In genomic region chr2:120176526-120176925, GRCh38 we compare ENCODE assay signal across 13 cellular contexts. TPM values are rescaled to one million over a fixed set of nuclear protein-coding genes. Genes with fewer than 3 reads are reported as not detected.
DNase-seq lines count a peak whose midpoint lies in the region; ATAC-seq lines count a peak whose summit lies in the region.
"Had no signal": no experiment of that assay in that cellular context is flagged by ENCODE, and none has a peak within 500 bp of the region (broad histone marks: within the 10 kb centered on the region; RNA-seq: fewer than 3 reads in every experiment).

No MANE protein-coding gene starts in this region.

- no peaks in the 10 kb centered on the region for H3K27me3 Mint-ChIP-seq in IgD-negative memory B cell
- H3K27me3 Mint-ChIP-seq in T-helper 17 cell: peaks cover 10% of the 10 kb centered on the region
- H3K27me3 Mint-ChIP-seq in stimulated activated memory B cell treated with anti-CD40 and anti-IgM and Interleukin-4, amounts not matched to agents 10 μg/mL and 1 μg/mL and 100 μg/mL, for 72 hours: no peaks in the 10 kb centered on the region
- H3K27me3 Mint-ChIP-seq: type B pancreatic cell had no signal

- peak overlapping the region; percentile 91 to 99 (median 93) for H3K27ac Mint-ChIP-seq in IgD-negative memory B cell
- peak overlapping the region; percentile 100 for H3K27ac Mint-ChIP-seq in T-helper 17 cell
- peak overlapping the region; percentile 89 for H3K27ac Mint-ChIP-seq in stimulated activated memory B cell treated with anti-CD40 and anti-IgM and Interleukin-4, amounts not matched to agents 10 μg/mL and 1 μg/mL and 100 μg/mL, for 72 hours
- H3K27ac Mint-ChIP-seq: nephron, type B pancreatic cell had no signal

- no peak for DNase-seq in T-helper 17 cell
- no peak for DNase-seq in NCI-H446 (lab: John Stamatoyannopoulos, UW)
- DNase-seq: COR-L47, dorsolateral prefrontal cortex, PC-9 had no signal

- ATAC-seq in T-helper 17 cell: no peak
- no peak for ATAC-seq in stimulated activated memory B cell treated with anti-CD40 and anti-IgM and Interleukin-4, amounts not matched to agents 10 μg/mL and 1 μg/mL and 100 μg/mL, for 72 hours
- no peak for ATAC-seq in HG02973 (IDR thresholded peaks at IDR 0.05; ENCODE audit: unreplicated experiment)
- no peak for ATAC-seq in activated CD4-positive, CD25-positive, alpha-beta regulatory T cell treated with anti-CD3 and anti-CD28 coated beads, Interleukin-2, amount 50 U/mL, for 24 hours
- no peak for ATAC-seq in HG02759 (IDR thresholded peaks at IDR 0.05; ENCODE audit: unreplicated experiment)

- WGBS in esophagus, 2 donors: 37 to 53% methylated on average over 3 of the region's 3 CpGs

- no peaks in the 10 kb centered on the region for H3K9me3 ChIP-seq in T-helper 17 cell (ENCODE audit: control insufficient read depth, low read length, poor library complexity, severe bottlenecking)
- H3K9me3 ChIP-seq in esophagus (ENCODE audit: control insufficient read depth in 2 of 2, insufficient read depth in 1 of 2, low read depth in 1 of 2, low read length in 1 of 2): no peaks in the 10 kb centered on the region

- H3K4me3 Mint-ChIP-seq in IgD-negative memory B cell: peak overlapping the region; percentile 87 to 98 (median 96)
- peak overlapping the region; percentile 100 for H3K4me3 Mint-ChIP-seq in T-helper 17 cell
- no peak overlapping the region for H3K4me3 Mint-ChIP-seq in stimulated activated memory B cell treated with anti-CD40 and anti-IgM and Interleukin-4, amounts not matched to agents 10 μg/mL and 1 μg/mL and 100 μg/mL, for 72 hours
- H3K4me3 Mint-ChIP-seq: nephron, type B pancreatic cell had no signal

- no peaks in the 10 kb centered on the region for H3K27me3 ChIP-seq in esophagus (ENCODE audit: control insufficient read depth in 1 of 2, insufficient read depth in 2 of 2, low read length in 2 of 2)
- H3K27me3 ChIP-seq: dorsolateral prefrontal cortex had no signal

- peaks cover 0 to 7% of the 10 kb centered on the region in 2 donors for H3K4me1 ChIP-seq in esophagus (ENCODE audit: control insufficient read depth in 2 of 2, insufficient read depth in 2 of 2, low read length in 1 of 2)

- no peaks in the 10 kb centered on the region for H3K9me3 Mint-ChIP-seq in IgD-negative memory B cell
- no peaks in the 10 kb centered on the region for H3K9me3 Mint-ChIP-seq in stimulated activated memory B cell treated with anti-CD40 and anti-IgM and Interleukin-4, amounts not matched to agents 10 μg/mL and 1 μg/mL and 100 μg/mL, for 72 hours
- H3K9me3 Mint-ChIP-seq: nephron, type B pancreatic cell had no signal

- peaks cover 11 to 29% (median 19%) of the 10 kb centered on the region in 3 donors for H3K4me1 Mint-ChIP-seq in IgD-negative memory B cell
- peaks cover 22% of the 10 kb centered on the region for H3K4me1 Mint-ChIP-seq in T-helper 17 cell
- peaks cover 19% of the 10 kb centered on the region for H3K4me1 Mint-ChIP-seq in stimulated activated memory B cell treated with anti-CD40 and anti-IgM and Interleukin-4, amounts not matched to agents 10 μg/mL and 1 μg/mL and 100 μg/mL, for 72 hours
- H3K4me1 Mint-ChIP-seq: nephron had no signal

- H3K27ac ChIP-seq in esophagus (ENCODE audit: low read depth in 2 of 2, low read length in 1 of 2): peak overlapping the region; percentile 55 to 57
- H3K27ac ChIP-seq: PC-9 had no signal

- H3K36me3 Mint-ChIP-seq in IgD-negative memory B cell (no peaks in the 10 kb centered on the region), T-helper 17 cell (ENCODE audit: low read depth) (peaks cover 3% of the 10 kb centered on the region)
- H3K36me3 Mint-ChIP-seq in stimulated activated memory B cell treated with anti-CD40 and anti-IgM and Interleukin-4, amounts not matched to agents 10 μg/mL and 1 μg/mL and 100 μg/mL, for 72 hours: peaks cover 5% of the 10 kb centered on the region
- H3K36me3 Mint-ChIP-seq: type B pancreatic cell had no signal

- H3K36me3 ChIP-seq in esophagus (ENCODE audit: control insufficient read depth in 2 of 2, insufficient read depth in 2 of 2, low read length in 1 of 2): no peaks in the 10 kb centered on the region

- H3K4me3 ChIP-seq in esophagus (ENCODE audit: low read depth in 1 of 2, low read length in 2 of 2): no peak overlapping the region
- H3K4me3 ChIP-seq: PC-9 had no signal

RNA-seq across cellular contexts. Expression of gene TMEM185B, which starts 46.7 kb away (rescaled TPM):
- 29.1 TPM for polyA plus RNA-seq in IgD-negative memory B cell
- 10 to 100 TPM; 19.8 to 21.1 TPM for total RNA-seq in T-helper 17 cell
- 1 to 10 TPM; 3.6 to 8.8 TPM for polyA plus RNA-seq in esophagus
